Comparison of ENCODE assay signal across 8 cellular contexts in genomic region chr6:14046476-14047068, GRCh38.
DNase-seq lines count a peak whose midpoint lies in the region; ATAC-seq and TF ChIP-seq lines count a peak whose summit lies in the region.

No MANE protein-coding gene starts in this region.

- H3K4me1 ChIP-seq in right lobe of liver (no peaks in the 10 kb centered on the region), testis (no peaks in the 10 kb centered on the region), vagina (no peaks in the 10 kb centered on the region)

- H3K9ac ChIP-seq in SU-DHL-6 (ENCODE audit: low read length) = no peak overlapping the region

- no peaks in the 10 kb centered on the region for H3F3A ChIP-seq in SU-DHL-6 (ENCODE audit: insufficient read depth)

- H3K4me1 Mint-ChIP-seq in brain = no peaks in the 10 kb centered on the region

- H2AFZ ChIP-seq in SU-DHL-6 (ENCODE audit: low read depth, low read length, severe bottlenecking) = no peak overlapping the region

- H3K9me3 Mint-ChIP-seq in brain = peaks cover 0 to 4% (median 0%) of the 10 kb centered on the region in 5 experiments

- H3K27ac ChIP-seq in SU-DHL-6 (ENCODE audit: low read depth, low read length) (no peak overlapping the region), right lobe of liver (no peak overlapping the region), testis (no peak overlapping the region), vagina (no peak overlapping the region)

- H3K4me3 ChIP-seq in SU-DHL-6 (ENCODE audit: insufficient read depth, low read length, poor library complexity, severe bottlenecking) (no peak overlapping the region), right lobe of liver (no peak overlapping the region), testis (no peak overlapping the region), vagina (no peak overlapping the region)

- H3K4me2 ChIP-seq in SU-DHL-6 (ENCODE audit: low read depth, low read length, poor library complexity, severe bottlenecking) = no peak overlapping the region

- H3K36me3 Mint-ChIP-seq in brain = no peaks in the 10 kb centered on the region

- H3K9me3 ChIP-seq in SU-DHL-6 (ENCODE audit: insufficient read depth, low read length) = no peaks in the 10 kb centered on the region
- no peaks in the 10 kb centered on the region for H3K9me3 ChIP-seq in right lobe of liver
- H3K9me3 ChIP-seq in testis = no peaks in the 10 kb centered on the region
- H3K9me3 ChIP-seq in vagina = no peaks in the 10 kb centered on the region

- no peaks in the 10 kb centered on the region for H3K9me2 ChIP-seq in SU-DHL-6 (replicated peaks; ENCODE audit: insufficient read depth, low read length)

- WGBS in right lobe of liver (ENCODE audit: insufficient coverage, low coverage, low lambda C conversion rate, missing lambda C conversion rate) = 18% methylated on average over 8 of the region's 8 CpGs
- WGBS in testis, 2 donors = 28 to 32% methylated on average over 8 of the region's 8 CpGs

- peak; percentile 88 to 93 (median 90) for ATAC-seq in right lobe of liver

- H3K36me3 ChIP-seq in SU-DHL-6 (ENCODE audit: low read length) (no peaks in the 10 kb centered on the region), right lobe of liver (no peaks in the 10 kb centered on the region), testis (ENCODE audit: low read depth, missing control alignments) (no peaks in the 10 kb centered on the region), vagina (no peaks in the 10 kb centered on the region)

- H3K27ac Mint-ChIP-seq in brain = no peak overlapping the region

- DNase-seq in 8988T (peak; percentile 49), GDM1 (lab: John Stamatoyannopoulos, UW) (peak; percentile 14), right lobe of liver (no peak), testis (peak; percentile 49), vagina (ENCODE audit: extremely low spot score in 2 of 2) (no peak)

- TF ChIP-seq POLR2A in right lobe of liver (IDR thresholded peaks at IDR 0.05) (no peak), testis (IDR thresholded peaks at IDR 0.05) (no peak), vagina (IDR thresholded peaks at IDR 0.05) (no peak)

- intact Hi-C loops in right lobe of liver (cut with DNase I) = no loop called here
- intact Hi-C loops in testis (cut with DNase I; ENCODE audit: low total_unique reads) = no loop called here
- intact Hi-C loops in vagina (cut with DNase I) = no loop called here

- H3K27me3 Mint-ChIP-seq in brain = peaks cover 11% of the 10 kb centered on the region

- no peaks in the 10 kb centered on the region for H3K79me2 ChIP-seq in SU-DHL-6 (ENCODE audit: insufficient read depth, low read length)

- H4K20me1 ChIP-seq in SU-DHL-6 (ENCODE audit: low read depth, low read length) = no peaks in the 10 kb centered on the region

- TF ChIP-seq CTCF in LNCAP (IDR thresholded peaks at IDR 0.05) (peak; percentile 75), SU-DHL-6 (IDR thresholded peaks at IDR 0.05; ENCODE audit: insufficient read depth, low read length, poor library complexity, severe bottlenecking) (peak; percentile 97), brain (conservative IDR thresholded peaks at IDR 0.05) (peak; percentile 65 to 75), right lobe of liver (IDR thresholded peaks at IDR 0.05) (peak; percentile 36 to 70 (median 68)), testis (IDR thresholded peaks at IDR 0.05) (peak in 2 of 3 experiments; percentile 30 to 48), vagina (IDR thresholded peaks at IDR 0.05) (peak in 1 of 3 experiments; percentile 4)

- H3K4me3 Mint-ChIP-seq in brain = no peak overlapping the region

- no peaks in the 10 kb centered on the region for H3K27me3 ChIP-seq in SU-DHL-6 (ENCODE audit: low read length)
- H3K27me3 ChIP-seq in right lobe of liver = no peaks in the 10 kb centered on the region
- no peaks in the 10 kb centered on the region for H3K27me3 ChIP-seq in testis
- H3K27me3 ChIP-seq in vagina = no peaks in the 10 kb centered on the region

Comparison
In these comparisons a context has a peak if more than half of its experiments do, and no peak if none do; other contexts are left out.
1. DNase-seq: peak in 8988T (single experiment), GDM1 (single experiment) and testis (single experiment); none in right lobe of liver (0 of 3) and vagina (0 of 2).